Comparison of ENCODE assay signal across 22 cellular contexts in the genomic region with DNA sequence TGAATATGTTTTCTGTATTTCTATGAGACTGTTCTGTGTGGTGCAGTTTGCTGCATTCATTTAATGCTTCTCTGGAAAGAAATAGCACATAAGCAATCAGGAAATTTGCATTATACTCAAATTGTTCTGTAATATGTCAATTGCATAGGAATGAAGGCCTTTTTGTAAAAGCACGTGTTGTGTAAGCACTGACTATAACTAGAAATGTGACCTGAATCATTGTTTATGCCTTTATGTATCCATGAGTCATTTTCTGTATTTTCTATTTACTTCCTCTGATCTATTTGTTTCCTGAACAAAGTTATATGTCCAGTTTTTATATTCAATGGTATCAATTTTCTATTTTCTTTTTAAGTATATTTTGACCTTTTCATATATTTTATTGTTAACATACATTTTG.
DNase-seq lines count a peak whose midpoint lies in the region; ATAC-seq, FAIRE-seq and TF ChIP-seq lines count a peak whose summit lies in the region.
"Had no signal": no experiment of that assay in that cellular context is flagged by ENCODE, and none has a peak within 500 bp of the region (broad histone marks: within the 10 kb centered on the region; RNA-seq: fewer than 3 reads in every experiment).

No MANE protein-coding gene starts in this region.

- POLR2A ChIA-PET in CD4-positive, alpha-beta T cell (lab: Charles Lee): no interaction called here

- ATAC-seq in lower lobe of right lung: no peak
- no peak for ATAC-seq in CD4-positive, alpha-beta T cell (ENCODE audit: poor library complexity)
- ATAC-seq: A549, K562 had no signal

- no peaks in the 10 kb centered on the region for H3K36me3 Mint-ChIP-seq in CD4-positive, alpha-beta T cell (ENCODE audit: low read depth)
- H3K36me3 Mint-ChIP-seq: CD4-positive, alpha-beta memory T cell had no signal

- no peaks in the 10 kb centered on the region for H3K27me3 Mint-ChIP-seq in CD4-positive, alpha-beta T cell
- H3K27me3 Mint-ChIP-seq: CD4-positive, alpha-beta memory T cell had no signal

- TF ChIP-seq POLR2A in stomach (IDR thresholded peaks at IDR 0.05): no peak

- no peak for TF ChIP-seq CTCF in bronchial epithelial cell (IDR thresholded peaks at IDR 0.05; ENCODE audit: insufficient read depth, low read length, severe bottlenecking)
- TF ChIP-seq CTCF in lower lobe of right lung (IDR thresholded peaks at IDR 0.05): no peak
- no peak for TF ChIP-seq CTCF in stomach (IDR thresholded peaks at IDR 0.05)
- no peak for TF ChIP-seq CTCF in CD4-positive, alpha-beta T cell (IDR thresholded peaks at IDR 0.05)

- CTCF ChIA-PET in CD4-positive, alpha-beta T cell (lab: Charles Lee): no interaction called here

- H3K4me1 Mint-ChIP-seq in CD4-positive, alpha-beta T cell (ENCODE audit: low read depth): no peaks in the 10 kb centered on the region

- no peaks in the 10 kb centered on the region for H3K4me1 ChIP-seq in lower lobe of right lung
- peaks cover 0 to 7% (median 3%) of the 10 kb centered on the region in 4 donors for H3K4me1 ChIP-seq in stomach
- H3K4me1 ChIP-seq: A549 had no signal

- TF ChIP-seq EP300 in stomach (IDR thresholded peaks at IDR 0.05): no peak

- H3K27me3 ChIP-seq in bronchial epithelial cell (ENCODE audit: control insufficient read depth, insufficient read depth, low read length) (no peaks in the 10 kb centered on the region), lower lobe of right lung (ENCODE audit: low read depth) (no peaks in the 10 kb centered on the region), stomach (no peaks in the 10 kb centered on the region)
- H3K27me3 ChIP-seq in CD4-positive, alpha-beta T cell (ENCODE audit: control insufficient read depth, insufficient read depth, low read length): no peaks in the 10 kb centered on the region

- no peak for FAIRE-seq in bronchial epithelial cell (lab: Jason Lieb, UNC)
- FAIRE-seq: A549, G401.6, GM12891, GM19239, HTR-8/SVneo, K562 had no signal

- DNase-seq in DMS53 (lab: John Stamatoyannopoulos, UW) (peak; percentile 15), DMS53 treated with DMSO at 0.1 percent for 48 hours (lab: John Stamatoyannopoulos, UW; ENCODE audit: unreplicated experiment) (no peak), NCI-H526 (lab: John Stamatoyannopoulos, UW) (peak; percentile 10 to 45), bronchial epithelial cell (ENCODE audit: low read depth) (peak; percentile 18), lower lobe of right lung (no peak), stomach (no peak)
- no peak for DNase-seq in CD4-positive, alpha-beta T cell
- DNase-seq: AML-193; CD4-positive, alpha-beta memory T cell; DMS153; DND-41; EL; GM23248; IMR-90 had no signal

- WGBS in stomach, 5 donors: 28 to 59% (median 55%) methylated on average over 1 of the region's 1 CpG

- intact Hi-C loops in lower lobe of right lung (cut with DNase I) (no loop called here), stomach (cut with DNase I; ENCODE audit: low total_unique reads) (no loop called here)
- intact Hi-C loops in CD4-positive, alpha-beta T cell (cut with DNase I, micrococcal nuclease): no loop called here

- H3K27ac Mint-ChIP-seq in CD4-positive, alpha-beta T cell: no peak overlapping the region
- H3K27ac Mint-ChIP-seq: CD4-positive, alpha-beta memory T cell had no signal

- H3K9me3 Mint-ChIP-seq in CD4-positive, alpha-beta T cell: no peaks in the 10 kb centered on the region

- no peak overlapping the region for H3K4me3 Mint-ChIP-seq in CD4-positive, alpha-beta T cell
- H3K4me3 Mint-ChIP-seq: CD4-positive, alpha-beta memory T cell had no signal

- H3K9me3 ChIP-seq in lower lobe of right lung (no peaks in the 10 kb centered on the region), stomach (no peaks in the 10 kb centered on the region)
- H3K9me3 ChIP-seq in CD4-positive, alpha-beta T cell (ENCODE audit: control insufficient read depth, low read length): no peaks in the 10 kb centered on the region
- H3K9me3 ChIP-seq: A549 had no signal

- H3K27ac ChIP-seq in lower lobe of right lung (no peak overlapping the region), stomach (no peak overlapping the region)
- H3K27ac ChIP-seq in CD4-positive, alpha-beta T cell (ENCODE audit: low read depth, low read length): no peak overlapping the region
- H3K27ac ChIP-seq: 22Rv1, A549, C4-2B, GM23248 had no signal

- H3K4me3 ChIP-seq in bronchial epithelial cell (ENCODE audit: low read depth, low read length): no peak overlapping the region
- H3K4me3 ChIP-seq in lower lobe of right lung: no peak overlapping the region
- no peak overlapping the region for H3K4me3 ChIP-seq in stomach
- H3K4me3 ChIP-seq: A549, GM23248, K562 had no signal

- H3K36me3 ChIP-seq in bronchial epithelial cell (ENCODE audit: control insufficient read depth, insufficient read depth, low read length): no peaks in the 10 kb centered on the region
- H3K36me3 ChIP-seq in lower lobe of right lung: no peaks in the 10 kb centered on the region
- H3K36me3 ChIP-seq in stomach: no peaks in the 10 kb centered on the region

Comparison
In these comparisons a context has a peak if more than half of its experiments do, and no peak if none do; other contexts are left out.
1. DNase-seq: peak in DMS53 (single experiment), NCI-H526 (2 of 2) and bronchial epithelial cell (single experiment); none in DMS53 treated with DMSO at 0.1 percent for 48 hours (single experiment), lower lobe of right lung (single experiment), stomach (single experiment) and CD4-positive, alpha-beta T cell (0 of 10).